8 cellular contexts compared by ENCODE assay signal in genomic region chr13:46552302-46552680, GRCh38. TPM values are rescaled to one million over a fixed set of nuclear protein-coding genes. Genes with fewer than 3 reads are reported as not detected.
DNase-seq lines count a peak whose midpoint lies in the region; ATAC-seq and TF ChIP-seq lines count a peak whose summit lies in the region.

No MANE protein-coding gene starts in this region.

- H3K27me3 ChIP-seq in SJCRH30: no peaks in the 10 kb centered on the region
- H3K27me3 ChIP-seq in prostate gland (replicated peaks; ENCODE audit: insufficient read depth): no peaks in the 10 kb centered on the region

- H3K4me3 ChIP-seq in GM12865 (ENCODE audit: low read depth, low read length) (peak overlapping the region; percentile 98), SJCRH30 (peak overlapping the region; percentile 96), fibroblast of mammary gland (ENCODE audit: control insufficient read depth, low read depth, low read length) (peak overlapping the region; percentile 86), prostate gland (peak overlapping the region; percentile 69 to 77)

- intact Hi-C loops in prostate gland (cut with DNase I): loop anchor here (5.0 to 10.0 kb wide), 5 partner anchors 60 to 245 kb away; partner anchors contain the start of gene ESD

- no peak for ATAC-seq in HG02798 (IDR thresholded peaks at IDR 0.05; ENCODE audit: poor library complexity, unreplicated experiment)

- H3K36me3 ChIP-seq in SJCRH30 (no peaks in the 10 kb centered on the region), prostate gland (no peaks in the 10 kb centered on the region)

- H3K27ac ChIP-seq in SJCRH30 (peak overlapping the region; percentile 92), prostate gland (peak overlapping the region; percentile 86 to 93)

- no peaks in the 10 kb centered on the region for H3K9me3 ChIP-seq in SJCRH30 (replicated peaks)
- H3K9me3 ChIP-seq in prostate gland: no peaks in the 10 kb centered on the region

- TF ChIP-seq CTCF in GM12865 (IDR thresholded peaks at IDR 0.05; ENCODE audit: insufficient read depth, low read depth, low read length, missing control alignments): no peak
- TF ChIP-seq CTCF in fibroblast of mammary gland (conservative IDR thresholded peaks at IDR 0.05; ENCODE audit: control insufficient read depth, insufficient read depth, low read depth, low read length): no peak
- TF ChIP-seq CTCF in prostate gland (IDR thresholded peaks at IDR 0.05): no peak

- 12% methylated on average over 12 of the region's 12 CpGs for WGBS in prostate gland

- DNase-seq in GM12865 (ENCODE audit: low read depth): peak; percentile 15
- peak; percentile 28 to 42 for DNase-seq in SJCRH30
- no peak for DNase-seq in fibroblast of mammary gland (ENCODE audit: low read depth)
- DNase-seq in prostate gland (ENCODE audit: low spot score): no peak
- no peak for DNase-seq in NCI-H2107 (lab: John Stamatoyannopoulos, UW)
- no peak for DNase-seq in activated gamma-delta T cell (lab: John Stamatoyannopoulos, UW)
- DNase-seq in T1000 (lab: John Stamatoyannopoulos, UW): no peak

- H3K4me1 ChIP-seq in SJCRH30: peaks cover 4% of the 10 kb centered on the region; the same call in 1 of the 2 replicates
- H3K4me1 ChIP-seq in prostate gland (replicated peaks): no peaks in the 10 kb centered on the region

- no peak for TF ChIP-seq POLR2A in prostate gland (IDR thresholded peaks at IDR 0.05)

RNA-seq across cellular contexts. Expression of gene LRCH1, which starts 0.7 kb away (rescaled TPM):
- total RNA-seq in SJCRH30 (2014; rRNA removed; shearing (Covaris generic)): 9.2 and 10.9 TPM in 2 replicates
- 10 to 100 TPM; 14.8 to 17.2 TPM for total RNA-seq in prostate gland

Comparison
In these comparisons a context has a peak if more than half of its experiments do, and no peak if none do; other contexts are left out.
1. DNase-seq: peak in GM12865 (single experiment) and SJCRH30 (2 of 2); none in fibroblast of mammary gland (single experiment), prostate gland (single experiment), NCI-H2107 (single experiment), activated gamma-delta T cell (single experiment) and T1000 (single experiment).
2. Peak in every context shown above with its lines, with median percentiles within 50 percentile points of each other: H3K4me3 ChIP-seq.